ENCODE assay signal across 1 cellular context in genomic region chr15:31360158-31360561, GRCh38.
TF ChIP-seq lines count a peak whose summit lies in the region.

No MANE protein-coding gene starts in this region.

TF ChIP-seq in GM12878, 131 proteins besides CTCF, POLR2A, EP300 and RAD21 (continued from another document):
- TF ChIP-seq ZBED1 (IDR thresholded peaks at IDR 0.05; ENCODE audit: borderline replicate concordance) (no peak), IRF4 (IDR thresholded peaks at IDR 0.05; ENCODE audit: low read depth, low read length) (no peak), TCF3 (IDR thresholded peaks at IDR 0.05; ENCODE audit: borderline replicate concordance, insufficient read depth, low read depth, low read length) (no peak), HSF1 (IDR thresholded peaks at IDR 0.05; ENCODE audit: low read depth, low read length) (no peak), ETV6 (conservative IDR thresholded peaks at IDR 0.05 in 1 of 2, IDR thresholded peaks at IDR 0.05 in 1 of 2; ENCODE audit: borderline replicate concordance in 1 of 2, low read depth in 1 of 2) (no peak), CHD4 (IDR thresholded peaks at IDR 0.05) (no peak), MLLT1 (IDR thresholded peaks at IDR 0.05) (no peak), SP1 (IDR thresholded peaks at IDR 0.05; ENCODE audit: low read depth, low read length) (no peak), SKIL (IDR thresholded peaks at IDR 0.05; ENCODE audit: low read depth, poor library complexity, severe bottlenecking) (no peak), CREM (IDR thresholded peaks at IDR 0.05; ENCODE audit: low read depth) (no peak), HDAC2 (IDR thresholded peaks at IDR 0.05) (no peak), SREBF2 (IDR thresholded peaks at IDR 0.05; ENCODE audit: low read length) (no peak), E2F8 (IDR thresholded peaks at IDR 0.05; ENCODE audit: low read depth, partially characterized antibody) (no peak), CREB1 (IDR thresholded peaks at IDR 0.05; ENCODE audit: low read depth) (no peak), ZNF24 (IDR thresholded peaks at IDR 0.05) (no peak), SMARCA5 (IDR thresholded peaks at IDR 0.05) (no peak)
